14 cellular contexts compared by ENCODE assay signal in genomic region chr5:109929371-109929770, GRCh38.
DNase-seq lines count a peak whose midpoint lies in the region; ATAC-seq and TF ChIP-seq lines count a peak whose summit lies in the region.
"Had no signal": no experiment of that assay in that cellular context is flagged by ENCODE, and none has a peak within 500 bp of the region (broad histone marks: within the 10 kb centered on the region; RNA-seq: fewer than 3 reads in every experiment).

No MANE protein-coding gene starts in this region.

- no peaks in the 10 kb centered on the region for H3K9me3 ChIP-seq in SJCRH30 (replicated peaks)
- no peaks in the 10 kb centered on the region for H3K9me3 ChIP-seq in transverse colon
- H3K9me3 ChIP-seq: A549, Caco-2 had no signal

- no peak for TF ChIP-seq EP300 in transverse colon (IDR thresholded peaks at IDR 0.05; ENCODE audit: low read depth)

- no peak for TF ChIP-seq CTCF in nephron (IDR thresholded peaks at IDR 0.05; ENCODE audit: unreplicated experiment in 3 of 3)
- no peak for TF ChIP-seq CTCF in transverse colon (IDR thresholded peaks at IDR 0.05)

- no peaks in the 10 kb centered on the region for H3K36me3 ChIP-seq in SJCRH30
- H3K36me3 ChIP-seq in transverse colon: no peaks in the 10 kb centered on the region

- intact Hi-C loops in transverse colon (cut with DNase I; ENCODE audit: low total_unique reads): no loop called here

- H3K4me1 Mint-ChIP-seq in nephron: peaks cover 18% of the 10 kb centered on the region
- H3K4me1 Mint-ChIP-seq: CD14-positive monocyte had no signal

- WGBS in transverse colon (ENCODE audit: low coverage in 1 of 2), 2 donors: 82 to 90% methylated on average over 3 to 4 of the region's 4 CpGs

- H3K4me3 ChIP-seq in SJCRH30 (no peak overlapping the region), transverse colon (no peak overlapping the region)
- H3K4me3 ChIP-seq: A549, GM23248 had no signal

- H3K9me3 Mint-ChIP-seq in nephron: no peaks in the 10 kb centered on the region
- H3K9me3 Mint-ChIP-seq: CD8-positive, alpha-beta T cell had no signal

- DNase-seq in LHCN-M2 (ENCODE audit: low read depth) (peak; percentile 65), NCI-H69 (lab: John Stamatoyannopoulos, UW) (peak; percentile 27), SJCRH30 (peak; percentile 67 to 75), transverse colon (no peak), erythroblast (lab: John Stamatoyannopoulos, UW) (no peak)
- DNase-seq: Caco-2; CD8-positive, alpha-beta T cell; GM23248 had no signal

- in situ Hi-C loops in transverse colon (cut with MboI; ENCODE audit: low pct_ligation_motif_present in 1 of 4, low pct_unique_long_range_greater_than_20kb in 1 of 4, low sequenced_read_pairs in 3 of 4): no loop called here

- H3K27ac Mint-ChIP-seq in nephron: peak overlapping the region in 2 of 3 experiments; percentile 41 to 71
- H3K27ac Mint-ChIP-seq: CD8-positive, alpha-beta T cell had no signal

- TF ChIP-seq POLR2A in transverse colon (IDR thresholded peaks at IDR 0.05): no peak
- TF ChIP-seq POLR2A in erythroblast (IDR thresholded peaks at IDR 0.05; ENCODE audit: low read length): no peak

- no peaks in the 10 kb centered on the region for H3K27me3 ChIP-seq in SJCRH30
- no peaks in the 10 kb centered on the region for H3K27me3 ChIP-seq in transverse colon

- H3K4me3 Mint-ChIP-seq in nephron: no peak overlapping the region
- H3K4me3 Mint-ChIP-seq: CD14-positive monocyte; CD8-positive, alpha-beta T cell had no signal

- H3K36me3 Mint-ChIP-seq in nephron (ENCODE audit: low read depth): no peaks in the 10 kb centered on the region
- H3K36me3 Mint-ChIP-seq: CD14-positive monocyte; CD8-positive, alpha-beta T cell had no signal

- ATAC-seq in HG02885 (IDR thresholded peaks at IDR 0.05; ENCODE audit: poor library complexity, unreplicated experiment) (no peak), GM21423 (IDR thresholded peaks at IDR 0.05; ENCODE audit: unreplicated experiment) (no peak)
- ATAC-seq: A549; CD8-positive, alpha-beta T cell; HCT116 had no signal

- no peaks in the 10 kb centered on the region for H3K27me3 Mint-ChIP-seq in nephron (ENCODE audit: low read depth)

- H3K4me1 ChIP-seq in SJCRH30: peaks cover 5% of the 10 kb centered on the region
- no peaks in the 10 kb centered on the region for H3K4me1 ChIP-seq in transverse colon
- H3K4me1 ChIP-seq: A549 had no signal

- H3K27ac ChIP-seq in SJCRH30 (peak overlapping the region; percentile 22; the same call in 1 of the 2 replicates), transverse colon (no peak overlapping the region)
- H3K27ac ChIP-seq: A549, GM23248 had no signal

Comparison
In these comparisons a context has a peak if more than half of its experiments do, and no peak if none do; other contexts are left out.
1. DNase-seq: peak in LHCN-M2 (single experiment), NCI-H69 (single experiment) and SJCRH30 (2 of 2); none in transverse colon (single experiment) and erythroblast (0 of 2).